ENCODE assay signal across 7 cellular contexts in the genomic region with DNA sequence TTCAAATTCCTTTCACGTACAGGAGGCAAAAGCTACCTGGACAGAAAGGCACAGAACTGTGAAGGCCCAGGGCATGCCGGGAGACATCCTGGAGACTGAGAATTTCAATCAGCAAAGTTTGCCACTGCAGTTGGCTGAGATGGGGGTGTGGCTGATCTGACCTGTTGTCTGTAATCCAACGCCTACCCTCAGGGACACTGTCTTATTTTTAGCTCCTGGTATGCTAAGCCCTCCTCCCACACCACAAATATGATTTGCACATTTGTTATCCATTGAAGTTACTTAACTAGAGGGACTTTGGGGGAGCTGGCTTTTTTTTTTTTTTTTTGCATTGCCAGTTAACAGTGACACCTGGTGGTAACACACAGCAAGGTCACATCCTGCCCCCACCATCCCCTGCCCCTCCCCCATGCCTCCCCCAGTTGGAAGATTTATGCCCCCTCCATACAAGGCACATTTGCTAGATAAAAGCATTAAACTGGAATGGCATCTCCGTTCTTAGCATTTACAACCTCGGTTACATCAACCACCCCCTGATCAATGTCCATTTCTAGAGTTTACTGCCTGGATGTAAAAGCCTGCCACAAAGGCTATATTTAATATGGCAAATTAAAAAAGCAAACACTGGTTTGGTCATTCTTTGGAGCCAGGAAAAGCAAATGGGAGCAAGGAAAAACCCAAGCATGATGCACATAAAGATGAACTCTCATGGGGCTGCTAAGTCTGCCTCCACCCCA. TPM values are rescaled to one million over a fixed set of nuclear protein-coding genes. Genes with fewer than 3 reads are reported as not detected.
DNase-seq lines count a peak whose midpoint lies in the region; ATAC-seq, FAIRE-seq and TF ChIP-seq lines count a peak whose summit lies in the region.

No MANE protein-coding gene starts in this region.

- ATAC-seq in psoas muscle (peak; percentile 78 to 85 (median 84)), GM18867 (IDR thresholded peaks at IDR 0.05; ENCODE audit: unreplicated experiment) (no peak)

- no peaks in the 10 kb centered on the region for H3K27me3 ChIP-seq in psoas muscle (ENCODE audit: insufficient read depth in 3 of 3, low read length in 2 of 3)

- no peaks in the 10 kb centered on the region for H3K9me3 ChIP-seq in psoas muscle

- 20 to 34% (median 24%) methylated on average over 5 of the region's 5 CpGs for WGBS in psoas muscle, 3 donors

- H3K4me3 ChIP-seq in psoas muscle, result no peak overlapping the region

- peak overlapping the region; percentile 91 for H3K27ac ChIP-seq in psoas muscle

- TF ChIP-seq CTCF in D721Med (IDR thresholded peaks at IDR 0.05; ENCODE audit: insufficient read depth, missing control alignments) (peak; percentile 28), psoas muscle (IDR thresholded peaks at IDR 0.05) (peak; percentile 65)

- H3K4me1 ChIP-seq in psoas muscle, result peaks cover 76% of the 10 kb centered on the region

- intact Hi-C loops in psoas muscle (cut with DNase I), result loop anchor here (1.0 to 10.0 kb wide), 6 partner anchors 91 to 428 kb away; partner anchors contain the start of gene VSTM2L (in 1 of the 2)

- peaks cover 4 to 40% of the 10 kb centered on the region in 2 donors for H3K36me3 ChIP-seq in psoas muscle (ENCODE audit: insufficient read depth in 1 of 2, low read depth in 1 of 2)

- FAIRE-seq in D721Med (lab: Jason Lieb, UNC), result no peak

- DNase-seq in D721Med (ENCODE audit: insufficient read length, low spot score) (peak; percentile 45), HCEC 1CT (peak; percentile 94), RPMI7951 (ENCODE audit: low read depth) (peak; percentile 91), fibroblast of gingiva (ENCODE audit: low read depth) (peak; percentile 89), psoas muscle (peak; percentile 49 to 74)
- no peak for DNase-seq in activated CD8-positive, alpha-beta memory T cell treated with anti-CD3 and anti-CD28 coated beads, Interleukin-2, amount 50 U/mL, for 4 hours

RNA-seq across cellular contexts. Expression of gene TTI1, which starts 40.3 kb away (rescaled TPM):
- total RNA-seq in RPMI7951 (2014; rRNA removed; shearing (Covaris generic)), result 30.6 and 36.4 TPM in 2 replicates
- total RNA-seq in psoas muscle, result 10 to 100 TPM; 11.9 to 24.0 (median 14.8) TPM
- 10 to 100 TPM; 11.4 to 29.7 (median 19.5) TPM for polyA plus RNA-seq in psoas muscle

RNA-seq across cellular contexts. Expression of gene RPRD1B, which starts 40.6 kb away (rescaled TPM):
- 21.5 and 22.3 TPM in 2 replicates for total RNA-seq in RPMI7951 (2014; rRNA removed; shearing (Covaris generic))
- 10 to 100 TPM; 32.7 to 55.7 (median 44.4) TPM for total RNA-seq in psoas muscle
- polyA plus RNA-seq in psoas muscle, result 10 to 100 TPM; 14.0 to 29.9 (median 29.4) TPM
